29 cellular contexts compared by ENCODE assay signal in the genomic region with DNA sequence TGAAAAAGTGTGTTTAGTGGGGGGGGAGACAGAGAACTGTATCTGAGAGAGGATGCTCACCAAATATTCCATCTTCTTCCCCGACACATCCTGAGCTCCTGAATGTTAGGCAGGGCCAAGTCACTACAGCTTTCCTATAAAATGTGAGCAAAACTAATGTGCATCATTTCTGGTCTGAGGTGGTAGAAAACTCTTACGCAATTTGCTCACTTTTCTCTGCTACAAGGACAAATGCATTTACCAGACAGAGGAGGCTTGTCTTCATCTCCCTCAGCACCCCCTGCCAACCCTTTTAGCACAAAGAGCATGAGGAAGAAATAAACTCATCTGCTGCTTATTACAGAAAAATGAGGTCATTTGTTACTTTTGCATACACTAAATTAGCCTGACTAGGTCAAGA.
"Had no signal": no experiment of that assay in that cellular context is flagged by ENCODE, and none has a peak within 500 bp of the region (broad histone marks: within the 10 kb centered on the region; RNA-seq: fewer than 3 reads in every experiment).

No MANE protein-coding gene starts in this region.

- H3K4me1 Mint-ChIP-seq: nephron progenitor cell had no signal

- ATAC-seq: body of pancreas; gastrocnemius medialis; left lung; lower lobe of right lung; sciatic nerve; stimulated activated effector memory CD8-positive, alpha-beta T cell treated with anti-CD3 and anti-CD28 coated beads, Interleukin-12 subunit alpha, Interleukin-12 subunit beta, amount 100 ng/mL, for 72 hours; T-cell had no signal

- H3K27ac ChIP-seq: adrenal gland, body of pancreas, cardiac muscle cell, coronary artery, dorsolateral prefrontal cortex, gastrocnemius medialis, left lung, lower lobe of right lung, ovary, skin epidermis, testis, transverse colon had no signal

- DNase-seq: activated CD4-positive, alpha-beta T cell treated with anti-CD3 and anti-CD28 coated beads, Interleukin-2, amount 50 U/mL, for 4 hours; activated CD4-positive, CD25-positive, alpha-beta regulatory T cell treated with anti-CD3 and anti-CD28 coated beads, Interleukin-2, amount 50 U/mL, for 72 hours; activated gamma-delta T cell; adrenal gland; aorta; body of pancreas; dorsolateral prefrontal cortex; effector memory CD4-positive, alpha-beta T cell; gastrocnemius medialis; glutamatergic neuron; left lung; lower lobe of right lung; mesenchymal stem cell; nephron progenitor cell; ovary; stimulated activated CD4-positive, alpha-beta T cell treated with anti-CD3 and anti-CD28 coated beads, Interleukin-4, amount 100 ng/mL, for 24 hours; T-cell; testis; transverse colon had no signal

- H3K27me3 Mint-ChIP-seq: activated naive CD4-positive, alpha-beta T cell treated with anti-CD3 and anti-CD28 coated beads, Interleukin-2, amount 50 U/mL, for 24 hours; progenitor cell of endocrine pancreas; T-cell had no signal

- H3K36me3 ChIP-seq: adrenal gland, cardiac muscle cell, gastrocnemius medialis, left lung, lower lobe of right lung, ovary, transverse colon had no signal

- H3K4me3 ChIP-seq: adrenal gland, body of pancreas, cardiac muscle cell, coronary artery, dorsolateral prefrontal cortex, gastrocnemius medialis, left lung, lower lobe of right lung, ovary, skin epidermis, testis, transverse colon had no signal

- H3K9me3 ChIP-seq: adrenal gland, body of pancreas, gastrocnemius medialis, left lung, lower lobe of right lung, ovary, testis, transverse colon had no signal

- H3K27me3 ChIP-seq: adrenal gland, body of pancreas, cardiac muscle cell, gastrocnemius medialis, left lung, ovary, testis, transverse colon had no signal

- H3K9me3 Mint-ChIP-seq: activated naive CD4-positive, alpha-beta T cell treated with anti-CD3 and anti-CD28 coated beads, Interleukin-2, amount 50 U/mL, for 24 hours; nephron progenitor cell; stimulated activated effector memory CD8-positive, alpha-beta T cell treated with anti-CD3 and anti-CD28 coated beads, Interleukin-12 subunit alpha, Interleukin-12 subunit beta, amount 100 ng/mL, for 72 hours; T-cell had no signal

- H3K36me3 Mint-ChIP-seq: activated naive CD4-positive, alpha-beta T cell treated with anti-CD3 and anti-CD28 coated beads, Interleukin-2, amount 50 U/mL, for 24 hours; T-cell had no signal

- H3K27ac Mint-ChIP-seq: activated naive CD4-positive, alpha-beta T cell treated with anti-CD3 and anti-CD28 coated beads, Interleukin-2, amount 50 U/mL, for 24 hours; activated T-helper 1 cell treated with anti-CD3 and anti-CD28 coated beads, Interleukin-12 subunit alpha, Interleukin-12 subunit beta, Interleukin-2, Interleukin-4 antibody, amounts not matched to agents 30 ng/mL and 10 ng/mL and 1 ng/mL, durations not matched to agents 14 hours and 24 hours and 36 hours; nephron progenitor cell; progenitor cell of endocrine pancreas; stimulated activated effector memory CD8-positive, alpha-beta T cell treated with anti-CD3 and anti-CD28 coated beads, Interleukin-12 subunit alpha, Interleukin-12 subunit beta, amount 100 ng/mL, for 72 hours had no signal

- FAIRE-seq: islet of Langerhans, urothelium cell line had no signal

- H3K4me1 ChIP-seq: adrenal gland, body of pancreas, gastrocnemius medialis, left lung, lower lobe of right lung, testis, transverse colon had no signal

- H3K4me3 Mint-ChIP-seq: activated naive CD4-positive, alpha-beta T cell treated with anti-CD3 and anti-CD28 coated beads, Interleukin-2, amount 50 U/mL, for 24 hours; activated T-helper 1 cell treated with anti-CD3 and anti-CD28 coated beads, Interleukin-12 subunit alpha, Interleukin-12 subunit beta, Interleukin-2, Interleukin-4 antibody, amounts not matched to agents 30 ng/mL and 10 ng/mL and 1 ng/mL, durations not matched to agents 14 hours and 24 hours and 36 hours; nephron progenitor cell; stimulated activated effector memory CD8-positive, alpha-beta T cell treated with anti-CD3 and anti-CD28 coated beads, Interleukin-12 subunit alpha, Interleukin-12 subunit beta, amount 100 ng/mL, for 72 hours; T-cell had no signal
